ENCODE assay signal across 23 cellular contexts in the genomic region with DNA sequence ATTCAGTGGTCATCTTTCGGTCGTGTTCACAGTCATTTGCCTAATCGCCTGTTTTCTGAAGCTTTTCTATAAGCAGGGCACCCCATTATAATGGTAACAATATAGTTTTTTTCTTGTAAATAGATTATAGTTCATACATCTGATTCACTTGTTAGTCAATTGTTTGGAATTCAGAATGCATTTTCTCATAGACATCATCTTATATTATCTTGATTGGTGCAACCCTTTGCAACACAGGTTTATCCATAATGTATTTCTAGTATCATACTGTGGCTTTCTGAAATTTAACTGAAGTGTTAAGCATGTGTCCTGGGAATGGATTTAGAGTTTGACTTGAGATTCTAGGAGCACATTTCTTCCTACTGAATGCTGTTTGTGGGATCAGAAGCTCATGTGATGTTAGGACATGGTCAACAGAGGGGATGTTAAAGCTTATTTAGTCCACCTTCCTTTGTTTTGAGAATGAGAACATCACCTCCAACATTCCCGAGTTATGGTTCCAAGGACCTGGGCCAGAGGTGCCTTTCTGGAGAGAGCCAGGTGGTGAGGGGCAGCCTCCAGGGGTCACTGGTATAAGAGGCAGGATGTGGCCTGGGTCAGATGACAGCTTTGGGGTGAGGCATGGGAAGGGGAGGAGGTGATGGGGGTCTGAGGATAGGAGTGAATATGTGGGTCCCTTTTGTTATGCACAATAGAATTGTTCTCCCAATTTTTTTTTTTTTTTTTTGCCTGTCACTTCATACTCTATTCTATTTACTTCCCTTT.
"Had no signal": no experiment of that assay in that cellular context is flagged by ENCODE, and none has a peak within 500 bp of the region (broad histone marks: within the 10 kb centered on the region; RNA-seq: fewer than 3 reads in every experiment).

No MANE protein-coding gene starts in this region.

- DNase-seq: activated CD4-positive, alpha-beta memory T cell treated with anti-CD3 and anti-CD28 coated beads for 36 hours; activated T-cell treated with anti-CD3 and anti-CD28 coated beads for 4 hours; amygdala; caudate nucleus; left cardiac atrium; mesenchymal stem cell; mucosa of descending colon; naive B cell; retina; stimulated activated CD4-positive, alpha-beta T cell treated with anti-CD3 and anti-CD28 coated beads, Interleukin-12 subunit alpha, Interleukin-12 subunit beta, amount 100 ng/mL, for 4 hours; stimulated activated CD4-positive, alpha-beta T cell treated with anti-CD3 and anti-CD28 coated beads, Interleukin-1b, Interleukin-23, amount 100 ng/mL, for 48 hours; stimulated activated CD8-positive, alpha-beta memory T cell treated with anti-CD3 and anti-CD28 coated beads, Interleukin-4, amount 100 ng/mL, for 48 hours; T-helper 2 cell; transverse colon; WERI-Rb-1 had no signal

- H3K9me3 ChIP-seq: mucosa of descending colon, suprapubic skin, transverse colon, vagina had no signal

- H3K4me3 Mint-ChIP-seq: activated CD4-positive, alpha-beta memory T cell treated with anti-CD3 and anti-CD28 coated beads for 36 hours; activated naive CD8-positive, alpha-beta T cell; activated T-helper 1 cell treated with anti-CD3 and anti-CD28 coated beads, Interleukin-12 subunit alpha, Interleukin-12 subunit beta, Interleukin-2, Interleukin-4 antibody, amounts not matched to agents 30 ng/mL and 10 ng/mL and 1 ng/mL, durations not matched to agents 14 hours and 24 hours and 36 hours; naive B cell; neural crest cell; stimulated activated naive CD8-positive, alpha-beta T cell treated with anti-CD3 and anti-CD28 coated beads, Interleukin-15, Interleukin-2, amounts not matched to agents 100 ng/mL and 50 ng/mL, for 24 hours had no signal

- FAIRE-seq: colon, islet of Langerhans had no signal

- H3K27ac Mint-ChIP-seq: activated CD4-positive, alpha-beta memory T cell treated with anti-CD3 and anti-CD28 coated beads for 36 hours; activated naive CD8-positive, alpha-beta T cell; activated T-helper 1 cell treated with anti-CD3 and anti-CD28 coated beads, Interleukin-12 subunit alpha, Interleukin-12 subunit beta, Interleukin-2, Interleukin-4 antibody, amounts not matched to agents 30 ng/mL and 10 ng/mL and 1 ng/mL, durations not matched to agents 14 hours and 24 hours and 36 hours; stimulated activated naive CD8-positive, alpha-beta T cell treated with anti-CD3 and anti-CD28 coated beads, Interleukin-15, Interleukin-2, amounts not matched to agents 100 ng/mL and 50 ng/mL, for 24 hours had no signal

- H3K27me3 Mint-ChIP-seq: activated CD4-positive, alpha-beta memory T cell treated with anti-CD3 and anti-CD28 coated beads for 36 hours; activated naive CD8-positive, alpha-beta T cell; naive B cell; stimulated activated naive CD8-positive, alpha-beta T cell treated with anti-CD3 and anti-CD28 coated beads, Interleukin-15, Interleukin-2, amounts not matched to agents 100 ng/mL and 50 ng/mL, for 24 hours had no signal

- ATAC-seq: left cardiac atrium, mucosa of descending colon had no signal

- H3K36me3 ChIP-seq: transverse colon, vagina, WERI-Rb-1 had no signal

- H3K27me3 ChIP-seq: suprapubic skin, transverse colon, vagina had no signal

- H3K4me1 ChIP-seq: suprapubic skin, transverse colon, vagina had no signal

- H3K9me3 Mint-ChIP-seq: activated CD4-positive, alpha-beta memory T cell treated with anti-CD3 and anti-CD28 coated beads for 36 hours; activated T-helper 1 cell treated with anti-CD3 and anti-CD28 coated beads, Interleukin-12 subunit alpha, Interleukin-12 subunit beta, Interleukin-2, Interleukin-4 antibody, amounts not matched to agents 30 ng/mL and 10 ng/mL and 1 ng/mL, durations not matched to agents 14 hours and 24 hours and 36 hours; stimulated activated naive CD8-positive, alpha-beta T cell treated with anti-CD3 and anti-CD28 coated beads, Interleukin-15, Interleukin-2, amounts not matched to agents 100 ng/mL and 50 ng/mL, for 24 hours had no signal

- H3K27ac ChIP-seq: suprapubic skin, transverse colon, vagina, WERI-Rb-1 had no signal

- H3K4me3 ChIP-seq: mucosa of descending colon, suprapubic skin, transverse colon, vagina had no signal
